Comparison of ENCODE assay signal across 40 cellular contexts in genomic region chr17:74227681-74228080, GRCh38. TPM values are rescaled to one million over a fixed set of nuclear protein-coding genes. Genes with fewer than 3 reads are reported as not detected.
"Had no signal": no experiment of that assay in that cellular context is flagged by ENCODE, and none has a peak within 500 bp of the region (broad histone marks: within the 10 kb centered on the region; RNA-seq: fewer than 3 reads in every experiment).

No MANE protein-coding gene starts in this region.

- H3K9me3 Mint-ChIP-seq: activated CD4-positive, alpha-beta memory T cell treated with anti-CD3 and anti-CD28 coated beads, Interleukin-2, amount 10 ng/mL, durations not matched to agents 7 days and 5 days; activated CD4-positive, alpha-beta T cell treated with anti-CD3 and anti-CD28 coated beads, Interleukin-2, amount 10 ng/mL, durations not matched to agents 7 days and 5 days; activated naive CD4-positive, alpha-beta T cell treated with anti-CD3 and anti-CD28 coated beads for 36 hours; activated naive CD4-positive, alpha-beta T cell treated with anti-CD3 and anti-CD28 coated beads, Interleukin-2, amount 50 U/mL, for 72 hours; activated naive CD8-positive, alpha-beta T cell treated with anti-CD3 and anti-CD28 coated beads for 36 hours; activated T-cell treated with anti-CD3 and anti-CD28 coated beads, Interleukin-2, amount 50 U/mL, for 24 hours; activated T-cell treated with anti-CD3 and anti-CD28 coated beads, Interleukin-2, amount 50 U/mL, for 72 hours; activated T-helper 1 cell treated with anti-CD3 and anti-CD28 coated beads, Interleukin-12 subunit alpha, Interleukin-12 subunit beta, Interleukin-2, Interleukin-4 antibody, amounts not matched to agents 30 ng/mL and 10 ng/mL and 1 ng/mL, durations not matched to agents 14 hours and 24 hours and 36 hours; activated T-helper 17 cell treated with anti-CD3 and anti-CD28 coated beads, Interleukin-2, amount 50 U/mL, for 72 hours; T-helper 1 cell treated with Interleukin-12 subunit alpha and Interleukin-12 subunit beta and Interleukin-4 antibody, amounts not matched to agents 30 μg/mL and 1 μg/mL, for 36 hours; T-helper 2 cell treated with Interferon-gamma antibody and Interleukin-4, amounts not matched to agents 5 μg/mL and 100 μg/mL, for 36 hours; WTC11 had no signal

- H3K36me3 ChIP-seq: adrenal gland, brain microvascular endothelial cell, breast epithelium had no signal

- H3K4me3 ChIP-seq: adrenal gland, body of pancreas, breast epithelium had no signal

- H3K27ac Mint-ChIP-seq: activated CD4-positive, alpha-beta memory T cell treated with anti-CD3 and anti-CD28 coated beads, Interleukin-2, amount 10 ng/mL, durations not matched to agents 7 days and 5 days; activated CD4-positive, alpha-beta T cell treated with anti-CD3 and anti-CD28 coated beads for 36 hours; activated CD4-positive, alpha-beta T cell treated with anti-CD3 and anti-CD28 coated beads, Interleukin-2, amount 10 ng/mL, durations not matched to agents 7 days and 5 days; activated CD8-positive, alpha-beta memory T cell treated with anti-CD3 and anti-CD28 coated beads, Interleukin-2, amount 10 ng/mL, durations not matched to agents 7 days and 5 days; activated CD8-positive, alpha-beta T cell treated with anti-CD3 and anti-CD28 coated beads, Interleukin-2, amount 10 ng/mL, durations not matched to agents 7 days and 5 days; activated naive CD4-positive, alpha-beta T cell treated with anti-CD3 and anti-CD28 coated beads for 36 hours; activated naive CD8-positive, alpha-beta T cell treated with anti-CD3 and anti-CD28 coated beads for 36 hours; activated T-cell treated with anti-CD3 and anti-CD28 coated beads, Interleukin-2, amount 50 U/mL, for 24 hours; activated T-cell treated with anti-CD3 and anti-CD28 coated beads, Interleukin-2, amount 50 U/mL, for 72 hours; activated T-helper 1 cell treated with anti-CD3 and anti-CD28 coated beads, Interleukin-12 subunit alpha, Interleukin-12 subunit beta, Interleukin-2, Interleukin-4 antibody, amounts not matched to agents 30 ng/mL and 10 ng/mL and 1 ng/mL, durations not matched to agents 14 hours and 24 hours and 36 hours; T-helper 1 cell treated with Interleukin-12 subunit alpha and Interleukin-12 subunit beta and Interleukin-4 antibody, amounts not matched to agents 30 μg/mL and 1 μg/mL, for 36 hours; T-helper 2 cell treated with Interferon-gamma antibody and Interleukin-4, amounts not matched to agents 5 μg/mL and 100 μg/mL, for 36 hours; WTC11 had no signal

- ATAC-seq: activated CD4-positive, alpha-beta T cell treated with anti-CD3 and anti-CD28 coated beads for 36 hours; activated CD4-positive, CD25-positive, alpha-beta regulatory T cell treated with anti-CD3 and anti-CD28 coated beads, Interleukin-2, amount 50 U/mL, for 24 hours; activated CD8-positive, alpha-beta memory T cell treated with anti-CD3 and anti-CD28 coated beads, Interleukin-2, amount 10 ng/mL, durations not matched to agents 7 days and 5 days; activated CD8-positive, alpha-beta T cell treated with anti-CD3 and anti-CD28 coated beads, Interleukin-2, amount 10 ng/mL, durations not matched to agents 7 days and 5 days; activated naive CD4-positive, alpha-beta T cell treated with anti-CD3 and anti-CD28 coated beads, Interleukin-2, amount 50 U/mL, for 72 hours; activated T-cell treated with anti-CD3 and anti-CD28 coated beads, Interleukin-2, amount 50 U/mL, for 72 hours; activated T-helper 17 cell treated with anti-CD3 and anti-CD28 coated beads, Interleukin-2, amount 50 U/mL, for 72 hours; body of pancreas; WTC11 had no signal

- H3K4me3 Mint-ChIP-seq: activated CD4-positive, alpha-beta memory T cell treated with anti-CD3 and anti-CD28 coated beads, Interleukin-2, amount 10 ng/mL, durations not matched to agents 7 days and 5 days; activated CD4-positive, alpha-beta T cell treated with anti-CD3 and anti-CD28 coated beads for 36 hours; activated CD4-positive, alpha-beta T cell treated with anti-CD3 and anti-CD28 coated beads, Interleukin-2, amount 10 ng/mL, durations not matched to agents 7 days and 5 days; activated CD8-positive, alpha-beta memory T cell treated with anti-CD3 and anti-CD28 coated beads, Interleukin-2, amount 10 ng/mL, durations not matched to agents 7 days and 5 days; activated CD8-positive, alpha-beta T cell treated with anti-CD3 and anti-CD28 coated beads, Interleukin-2, amount 10 ng/mL, durations not matched to agents 7 days and 5 days; activated naive CD4-positive, alpha-beta T cell treated with anti-CD3 and anti-CD28 coated beads for 36 hours; activated naive CD8-positive, alpha-beta T cell treated with anti-CD3 and anti-CD28 coated beads for 36 hours; activated T-cell treated with anti-CD3 and anti-CD28 coated beads, Interleukin-2, amount 50 U/mL, for 24 hours; activated T-cell treated with anti-CD3 and anti-CD28 coated beads, Interleukin-2, amount 50 U/mL, for 72 hours; activated T-helper 1 cell treated with anti-CD3 and anti-CD28 coated beads, Interleukin-12 subunit alpha, Interleukin-12 subunit beta, Interleukin-2, Interleukin-4 antibody, amounts not matched to agents 30 ng/mL and 10 ng/mL and 1 ng/mL, durations not matched to agents 14 hours and 24 hours and 36 hours; activated T-helper 17 cell treated with anti-CD3 and anti-CD28 coated beads, Interleukin-2, amount 50 U/mL, for 72 hours; T-helper 1 cell treated with Interleukin-12 subunit alpha and Interleukin-12 subunit beta and Interleukin-4 antibody, amounts not matched to agents 30 μg/mL and 1 μg/mL, for 36 hours; T-helper 2 cell treated with Interferon-gamma antibody and Interleukin-4, amounts not matched to agents 5 μg/mL and 100 μg/mL, for 36 hours; WTC11 had no signal

- H3K4me1 Mint-ChIP-seq: activated CD4-positive, alpha-beta T cell treated with anti-CD3 and anti-CD28 coated beads for 36 hours; activated CD4-positive, alpha-beta T cell treated with anti-CD3 and anti-CD28 coated beads, Interleukin-2, amount 10 ng/mL, durations not matched to agents 7 days and 5 days; activated CD8-positive, alpha-beta memory T cell treated with anti-CD3 and anti-CD28 coated beads, Interleukin-2, amount 10 ng/mL, durations not matched to agents 7 days and 5 days; activated naive CD8-positive, alpha-beta T cell treated with anti-CD3 and anti-CD28 coated beads for 36 hours; activated T-helper 17 cell treated with anti-CD3 and anti-CD28 coated beads, Interleukin-2, amount 50 U/mL, for 72 hours; WTC11 had no signal

- H3K36me3 Mint-ChIP-seq: activated CD8-positive, alpha-beta memory T cell treated with anti-CD3 and anti-CD28 coated beads, Interleukin-2, amount 10 ng/mL, durations not matched to agents 7 days and 5 days; activated naive CD4-positive, alpha-beta T cell treated with anti-CD3 and anti-CD28 coated beads, Interleukin-2, amount 50 U/mL, for 72 hours; WTC11 had no signal

- H3K9me3 ChIP-seq: adrenal gland, body of pancreas, breast epithelium had no signal

- H3K27me3 ChIP-seq: adrenal gland, body of pancreas, brain microvascular endothelial cell, breast epithelium had no signal

- H3K27ac ChIP-seq: adrenal gland, body of pancreas, brain microvascular endothelial cell, breast epithelium, WERI-Rb-1 had no signal

- H3K4me1 ChIP-seq: adrenal gland, breast epithelium had no signal

- DNase-seq: activated CD4-positive, alpha-beta memory T cell treated with anti-CD3 and anti-CD28 coated beads, Interleukin-2, amount 10 ng/mL, durations not matched to agents 7 days and 5 days; activated CD4-positive, alpha-beta T cell treated with anti-CD3 and anti-CD28 coated beads for 1 hour; activated CD4-positive, alpha-beta T cell treated with anti-CD3 and anti-CD28 coated beads for 36 hours; activated CD4-positive, alpha-beta T cell treated with anti-CD3 and anti-CD28 coated beads for 48 hours; activated CD4-positive, alpha-beta T cell treated with anti-CD3 and anti-CD28 coated beads, Interleukin-2, amount 10 ng/mL, durations not matched to agents 7 days and 5 days; activated CD4-positive, alpha-beta T cell treated with anti-CD3 and anti-CD28 coated beads, Interleukin-2, amount 50 U/mL, for 48 hours; activated CD4-positive, CD25-positive, alpha-beta regulatory T cell; activated CD8-positive, alpha-beta memory T cell treated with anti-CD3 and anti-CD28 coated beads for 24 hours; activated CD8-positive, alpha-beta memory T cell treated with anti-CD3 and anti-CD28 coated beads, Interleukin-2, amount 10 ng/mL, durations not matched to agents 7 days and 5 days; activated CD8-positive, alpha-beta memory T cell treated with anti-CD3 and anti-CD28 coated beads, Interleukin-2, amount 50 U/mL, for 48 hours; activated CD8-positive, alpha-beta T cell treated with anti-CD3 and anti-CD28 coated beads, Interleukin-2, amount 10 ng/mL, durations not matched to agents 7 days and 5 days; activated effector memory CD4-positive, alpha-beta T cell treated with anti-CD3 and anti-CD28 coated beads, Interleukin-2, amount 50 U/mL, for 16 hours; activated gamma-delta T cell treated with Interleukin-2 at 50 U/mL for 16 hours; activated naive CD4-positive, alpha-beta T cell; activated naive CD4-positive, alpha-beta T cell treated with anti-CD3 and anti-CD28 coated beads for 36 hours; activated naive CD4-positive, alpha-beta T cell treated with anti-CD3 and anti-CD28 coated beads, Interleukin-2, amount 50 U/mL, for 16 hours; activated naive CD8-positive, alpha-beta T cell treated with anti-CD3 and anti-CD28 coated beads for 36 hours; activated T-cell treated with anti-CD3 and anti-CD28 coated beads, Interleukin-2, amount 50 U/mL, for 24 hours; activated T-cell treated with anti-CD3 and anti-CD28 coated beads, Interleukin-2, amount 50 U/mL, for 72 hours; adrenal gland; amniotic stem cell; aorta; body of pancreas; brain microvascular endothelial cell; central memory CD4-positive, alpha-beta T cell; SW 1271; T-helper 1 cell; T-helper 2 cell; T-helper 9 cell; WERI-Rb-1 had no signal

- H3K27me3 Mint-ChIP-seq: activated CD4-positive, alpha-beta memory T cell treated with anti-CD3 and anti-CD28 coated beads, Interleukin-2, amount 10 ng/mL, durations not matched to agents 7 days and 5 days; activated CD4-positive, alpha-beta T cell treated with anti-CD3 and anti-CD28 coated beads for 36 hours; activated CD4-positive, alpha-beta T cell treated with anti-CD3 and anti-CD28 coated beads, Interleukin-2, amount 10 ng/mL, durations not matched to agents 7 days and 5 days; activated CD8-positive, alpha-beta memory T cell treated with anti-CD3 and anti-CD28 coated beads, Interleukin-2, amount 10 ng/mL, durations not matched to agents 7 days and 5 days; activated naive CD8-positive, alpha-beta T cell treated with anti-CD3 and anti-CD28 coated beads for 36 hours; activated T-cell treated with anti-CD3 and anti-CD28 coated beads, Interleukin-2, amount 50 U/mL, for 24 hours; activated T-helper 17 cell treated with anti-CD3 and anti-CD28 coated beads, Interleukin-2, amount 50 U/mL, for 72 hours had no signal

RNA-seq across cellular contexts. Expression of gene DNAI2, which starts 46.4 kb away (rescaled TPM):
- total RNA-seq: activated naive CD8-positive, alpha-beta T cell treated with anti-CD3 and anti-CD28 coated beads for 36 hours; aorta; astrocyte; body of pancreas; breast epithelium; cardiac septum had no signal
